33 cellular contexts compared by ENCODE assay signal in the genomic region with DNA sequence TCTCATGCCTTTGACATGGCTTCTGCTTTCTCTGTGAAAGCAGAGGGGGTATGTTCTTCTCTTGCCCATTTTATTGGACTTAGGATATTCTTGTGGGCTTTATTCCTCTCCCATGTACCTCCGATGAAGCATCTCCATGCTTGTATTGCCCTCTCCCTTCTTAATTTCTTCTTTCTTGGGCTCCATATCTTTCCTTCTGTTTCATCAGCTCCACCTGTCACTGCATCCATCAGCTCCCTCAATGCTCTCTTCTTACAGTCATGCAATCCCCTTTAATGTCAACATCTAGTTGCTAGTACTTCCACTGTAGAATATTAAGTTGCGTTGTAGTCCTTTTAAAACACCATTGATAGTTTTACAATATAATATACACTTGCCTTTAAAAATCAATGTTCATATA.
DNase-seq lines count a peak whose midpoint lies in the region; ATAC-seq, FAIRE-seq and TF ChIP-seq lines count a peak whose summit lies in the region.
"Had no signal": no experiment of that assay in that cellular context is flagged by ENCODE, and none has a peak within 500 bp of the region (broad histone marks: within the 10 kb centered on the region; RNA-seq: fewer than 3 reads in every experiment).

No MANE protein-coding gene starts in this region.

- no peak for TF ChIP-seq RAD21 in K562 (CRISPR knock-in tag; conservative IDR thresholded peaks at IDR 0.05 in 1 of 2, IDR thresholded peaks at IDR 0.05 in 1 of 2)

- intact Hi-C loops in K562 (cut with micrococcal nuclease), result no loop called here

- H4K20me1 ChIP-seq in K562 (replicated peaks; ENCODE audit: control insufficient read depth, insufficient read depth, low read length), result no peaks in the 10 kb centered on the region
- H4K20me1 ChIP-seq: BLaER1; BLaER1 treated with 17β-estradiol and CSF1 and Interleukin-3, amounts not matched to agents 10 nM and 100 nM had no signal

- H2AFZ ChIP-seq in K562 (ENCODE audit: low read depth, low read length), result no peak overlapping the region

- H3K4me1 ChIP-seq in K562 (replicated peaks in 1 of 2; ENCODE audit: control insufficient read depth in 2 of 2, insufficient read depth in 2 of 2, low read length in 2 of 2), result no peaks in the 10 kb centered on the region
- H3K4me1 ChIP-seq: A549, BLaER1, Caco-2 had no signal

- BruUV-seq in K562 (replicated peaks; lab: Mats Ljungman, UMichigan), result no TSS peak

- H3K79me2 ChIP-seq in K562 (ENCODE audit: control insufficient read depth, insufficient read depth, low read length), result no peaks in the 10 kb centered on the region

- TF ChIP-seq CTCF in K562 (IDR thresholded peaks at IDR 0.05 in 2 of 3, conservative IDR thresholded peaks at IDR 0.05 in 1 of 3; ENCODE audit: insufficient read depth in 2 of 3, low read depth in 1 of 3, low read length in 3 of 3) (no peak), progenitor cell of endocrine pancreas (IDR thresholded peaks at IDR 0.05; ENCODE audit: unreplicated experiment) (no peak)

- TF ChIP-seq EP300 in K562 (IDR thresholded peaks at IDR 0.05; ENCODE audit: low read length), result no peak

- H3K9ac ChIP-seq in K562 (ENCODE audit: insufficient read depth in 1 of 2, low read depth in 2 of 2, low read length in 2 of 2), result no peak overlapping the region
- H3K9ac ChIP-seq: BLaER1; BLaER1 treated with 17β-estradiol and CSF1 and Interleukin-3, amounts not matched to agents 10 nM and 100 nM had no signal

- H3K9me3 Mint-ChIP-seq in progenitor cell of endocrine pancreas (ENCODE audit: low read depth), result no peaks in the 10 kb centered on the region
- H3K9me3 Mint-ChIP-seq: CD4-positive, alpha-beta T cell; CD4-positive, CD25-positive, alpha-beta regulatory T cell; CD8-positive, alpha-beta memory T cell; CD8-positive, alpha-beta T cell had no signal

- no peak overlapping the region for H3K4me3 Mint-ChIP-seq in progenitor cell of endocrine pancreas (ENCODE audit: low read depth)
- H3K4me3 Mint-ChIP-seq: B cell; CD14-positive monocyte; CD4-positive, alpha-beta memory T cell; CD4-positive, alpha-beta T cell; CD4-positive, CD25-positive, alpha-beta regulatory T cell; CD8-positive, alpha-beta memory T cell; CD8-positive, alpha-beta T cell had no signal

- no peaks in the 10 kb centered on the region for H3K36me3 Mint-ChIP-seq in progenitor cell of endocrine pancreas (ENCODE audit: insufficient read depth)
- H3K36me3 Mint-ChIP-seq: CD14-positive monocyte; CD4-positive, alpha-beta memory T cell; CD4-positive, CD25-positive, alpha-beta regulatory T cell; CD8-positive, alpha-beta T cell had no signal

- WGBS in K562 (ENCODE audit: insufficient coverage, low coverage, missing lambda C conversion rate), result 0% methylated on average over 2 of the region's 2 CpGs

- H3K27ac Mint-ChIP-seq in progenitor cell of endocrine pancreas, result peak overlapping the region; percentile 14
- H3K27ac Mint-ChIP-seq: B cell; CD14-positive monocyte; CD4-positive, alpha-beta memory T cell; CD4-positive, alpha-beta T cell; CD4-positive, CD25-positive, alpha-beta regulatory T cell; CD8-positive, alpha-beta memory T cell; CD8-positive, alpha-beta T cell had no signal

- no peak for DNase-seq in K562 (ENCODE audit: extremely low read depth in 1 of 4, low spot score in 3 of 4)
- DNase-seq in progenitor cell of endocrine pancreas (ENCODE audit: low spot score, unreplicated experiment), result no peak
- DNase-seq in foreskin melanocyte, result no peak
- DNase-seq: 8988T; ACHN; AML-193; BE2C; C1 segment of cervical spinal cord; Caco-2; Calu3; CD4-positive, alpha-beta memory T cell; CD4-positive, alpha-beta T cell; CD4-positive, CD25-positive, alpha-beta regulatory T cell; CD8-positive, alpha-beta memory T cell; CD8-positive, alpha-beta T cell; COR-L47; DMS 273 treated with DMSO at 0.1 percent for 48 hours; DMS153; DMS53; DMS79; DMS79 treated with DMSO at 0.1 percent for 48 hours; DND-41; EL had no signal

- H3K4me2 ChIP-seq in K562 (ENCODE audit: insufficient read depth, low read length), result no peak overlapping the region
- H3K4me2 ChIP-seq: A549; BLaER1; BLaER1 treated with 17β-estradiol and CSF1 and Interleukin-3, amounts not matched to agents 10 nM and 100 nM had no signal

- CTCF ChIA-PET in K562 (lab: Yijun Ruan, JAX; ENCODE audit: low intra/inter-chr PET ratio), result no interaction called here

- no peaks in the 10 kb centered on the region for H3K9me1 ChIP-seq in K562 (ENCODE audit: control insufficient read depth, insufficient read depth, low read length)

- H3K4me3 ChIP-seq in K562, result no peak overlapping the region
- H3K4me3 ChIP-seq: A549; BLaER1; BLaER1 treated with 17β-estradiol and CSF1 and Interleukin-3, amounts not matched to agents 10 nM and 100 nM had no signal

- peaks cover 25% of the 10 kb centered on the region for H3K4me1 Mint-ChIP-seq in progenitor cell of endocrine pancreas (ENCODE audit: low read depth)
- H3K4me1 Mint-ChIP-seq: B cell; CD14-positive monocyte; CD4-positive, CD25-positive, alpha-beta regulatory T cell; CD8-positive, alpha-beta memory T cell had no signal

- H3K36me3 ChIP-seq in K562 (ENCODE audit: control insufficient read depth, insufficient read depth, low read length), result no peaks in the 10 kb centered on the region
- H3K36me3 ChIP-seq: BE2C; BLaER1; BLaER1 treated with 17β-estradiol and CSF1 and Interleukin-3, amounts not matched to agents 10 nM and 100 nM had no signal

- TF ChIP-seq POLR2A in K562 (conservative IDR thresholded peaks at IDR 0.05), result no peak

- no peaks in the 10 kb centered on the region for H3K9me3 ChIP-seq in K562 (replicated peaks; ENCODE audit: control insufficient read depth, insufficient read depth, low read depth, low read length)
- H3K9me3 ChIP-seq: A549; BE2C; BLaER1; BLaER1 treated with 17β-estradiol and CSF1 and Interleukin-3, amounts not matched to agents 10 nM and 100 nM; Caco-2 had no signal

- peaks cover 7% of the 10 kb centered on the region for H3K27me3 Mint-ChIP-seq in progenitor cell of endocrine pancreas

- no peak for FAIRE-seq in K562 (lab: Jason Lieb, UNC)
- FAIRE-seq: A204.1, A549, D721Med had no signal

- ATAC-seq in K562 (no peak), HG02938 (IDR thresholded peaks at IDR 0.05; ENCODE audit: unreplicated experiment) (no peak)
- ATAC-seq: A549; CD8-positive, alpha-beta T cell had no signal

- POLR2A ChIA-PET in K562 (lab: Yijun Ruan, JAX), result no interaction called here

- H3K27me3 ChIP-seq in K562 (ENCODE audit: control insufficient read depth in 2 of 2, insufficient read depth in 2 of 2, low read length in 2 of 2), result no peaks in the 10 kb centered on the region; a peak in 1 of 5 replicates
- H3K27me3 ChIP-seq: BE2C; BLaER1; BLaER1 treated with 17β-estradiol and CSF1 and Interleukin-3, amounts not matched to agents 10 nM and 100 nM had no signal

- no peak overlapping the region for H3K27ac ChIP-seq in K562 (ENCODE audit: extremely low read depth, low read depth, low read length)
- H3K27ac ChIP-seq: 22Rv1; A549; BLaER1; BLaER1 treated with 17β-estradiol and CSF1 and Interleukin-3, amounts not matched to agents 10 nM and 100 nM; C4-2B had no signal

- in situ Hi-C loops in K562 (cut with MboI), result no loop called here

TF ChIP-seq in K562, 482 proteins besides CTCF, POLR2A, EP300 and RAD21 (continues in another document):
- TF ChIP-seq ARNT (IDR thresholded peaks at IDR 0.05), result no peak
- TF ChIP-seq, protein P1, sequence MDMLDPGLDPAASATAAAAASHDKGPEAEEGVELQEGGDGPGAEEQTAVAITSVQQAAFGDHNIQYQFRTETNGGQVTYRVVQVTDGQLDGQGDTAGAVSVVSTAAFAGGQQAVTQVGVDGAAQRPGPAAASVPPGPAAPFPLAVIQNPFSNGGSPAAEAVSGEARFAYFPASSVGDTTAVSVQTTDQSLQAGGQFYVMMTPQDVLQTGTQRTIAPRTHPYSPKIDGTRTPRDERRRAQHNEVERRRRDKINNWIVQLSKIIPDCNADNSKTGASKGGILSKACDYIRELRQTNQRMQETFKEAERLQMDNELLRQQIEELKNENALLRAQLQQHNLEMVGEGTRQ (CRISPR knock-in tag; IDR thresholded peaks at IDR 0.05), result no peak
- TF ChIP-seq MEIS2 (IDR thresholded peaks at IDR 0.05; ENCODE audit: partially characterized antibody), result peak; percentile 13
- TF ChIP-seq BCOR (IDR thresholded peaks at IDR 0.05), result no peak
- no peak for TF ChIP-seq SLC30A9 (CRISPR knock-in tag; IDR thresholded peaks at IDR 0.05)
- TF ChIP-seq, protein P2, sequence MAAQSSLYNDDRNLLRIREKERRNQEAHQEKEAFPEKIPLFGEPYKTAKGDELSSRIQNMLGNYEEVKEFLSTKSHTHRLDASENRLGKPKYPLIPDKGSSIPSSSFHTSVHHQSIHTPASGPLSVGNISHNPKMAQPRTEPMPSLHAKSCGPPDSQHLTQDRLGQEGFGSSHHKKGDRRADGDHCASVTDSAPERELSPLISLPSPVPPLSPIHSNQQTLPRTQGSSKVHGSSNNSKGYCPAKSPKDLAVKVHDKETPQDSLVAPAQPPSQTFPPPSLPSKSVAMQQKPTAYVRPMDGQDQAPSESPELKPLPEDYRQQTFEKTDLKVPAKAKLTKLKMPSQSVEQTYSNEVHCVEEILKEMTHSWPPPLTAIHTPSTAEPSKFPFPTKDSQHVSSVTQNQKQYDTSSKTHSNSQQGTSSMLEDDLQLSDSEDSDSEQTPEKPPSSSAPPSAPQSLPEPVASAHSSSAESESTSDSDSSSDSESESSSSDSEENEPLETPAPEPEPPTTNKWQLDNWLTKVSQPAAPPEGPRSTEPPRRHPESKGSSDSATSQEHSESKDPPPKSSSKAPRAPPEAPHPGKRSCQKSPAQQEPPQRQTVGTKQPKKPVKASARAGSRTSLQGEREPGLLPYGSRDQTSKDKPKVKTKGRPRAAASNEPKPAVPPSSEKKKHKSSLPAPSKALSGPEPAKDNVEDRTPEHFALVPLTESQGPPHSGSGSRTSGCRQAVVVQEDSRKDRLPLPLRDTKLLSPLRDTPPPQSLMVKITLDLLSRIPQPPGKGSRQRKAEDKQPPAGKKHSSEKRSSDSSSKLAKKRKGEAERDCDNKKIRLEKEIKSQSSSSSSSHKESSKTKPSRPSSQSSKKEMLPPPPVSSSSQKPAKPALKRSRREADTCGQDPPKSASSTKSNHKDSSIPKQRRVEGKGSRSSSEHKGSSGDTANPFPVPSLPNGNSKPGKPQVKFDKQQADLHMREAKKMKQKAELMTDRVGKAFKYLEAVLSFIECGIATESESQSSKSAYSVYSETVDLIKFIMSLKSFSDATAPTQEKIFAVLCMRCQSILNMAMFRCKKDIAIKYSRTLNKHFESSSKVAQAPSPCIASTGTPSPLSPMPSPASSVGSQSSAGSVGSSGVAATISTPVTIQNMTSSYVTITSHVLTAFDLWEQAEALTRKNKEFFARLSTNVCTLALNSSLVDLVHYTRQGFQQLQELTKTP (IDR thresholded peaks at IDR 0.05; ENCODE audit: low read depth in 1 of 2, partially characterized antibody in 2 of 2), result no peak
- TF ChIP-seq TRIM24 (IDR thresholded peaks at IDR 0.05), result peak; percentile 68 to 74; a peak in 2 of 4 replicates
- no peak for TF ChIP-seq SRSF1 (IDR thresholded peaks at IDR 0.05; ENCODE audit: low read depth, low read length)
